36 cellular contexts compared by ENCODE assay signal in genomic region chrX:115534383-115534782, GRCh38.
"Had no signal": no experiment of that assay in that cellular context is flagged by ENCODE, and none has a peak within 500 bp of the region (broad histone marks: within the 10 kb centered on the region; RNA-seq: fewer than 3 reads in every experiment).

No MANE protein-coding gene starts in this region.

- H3K4me3 ChIP-seq: MG63 had no signal

- DNase-seq: Kasumi-1, MG63, MM.1S, MV-4-11, NCI-H1048, NCI-H1092, NCI-H1092 treated with DMSO at 0.1 percent for 48 hours, NCI-H1105, NCI-H1105 treated with DMSO at 0.1 percent for 48 hours, NCI-H1417, NCI-H1417 treated with DMSO at 0.1 percent for 48 hours, NCI-H1436, NCI-H1436 treated with DMSO at 0.1 percent for 48 hours, NCI-H146, NCI-H1694, NCI-H1694 treated with DMSO at 0.1 percent for 48 hours, NCI-H187, NCI-H187 treated with DMSO at 0.1 percent for 48 hours, NCI-H1930, NCI-H2029, NCI-H2029 treated with DMSO at 0.1 percent for 48 hours, NCI-H2081, NCI-H2081 treated with DMSO at 0.1 percent for 48 hours, NCI-H2107, NCI-H2171, NCI-H2171 treated with DMSO at 0.1 percent for 48 hours, NCI-H2227 treated with DMSO at 0.1 percent for 48 hours, NCI-H226, NCI-H345, NCI-H446, NCI-H446 treated with DMSO at 0.1 percent for 48 hours, NCI-H510A, NCI-H510A treated with DMSO at 0.1 percent for 48 hours, NCI-H524, NCI-H524 treated with DMSO at 0.1 percent for 48 hours, NCI-H526 had no signal

- H3K36me3 ChIP-seq: MG63 had no signal

- H3K9me3 ChIP-seq: MG63 had no signal

- H3K27me3 ChIP-seq: MG63 had no signal
